Comparison of ENCODE assay signal across 10 cellular contexts in genomic region chr22:29343313-29343805, GRCh38. TPM values are rescaled to one million over a fixed set of nuclear protein-coding genes. Genes with fewer than 3 reads are reported as not detected.
DNase-seq lines count a peak whose midpoint lies in the region; TF ChIP-seq lines count a peak whose summit lies in the region.
"Had no signal": no experiment of that assay in that cellular context is flagged by ENCODE, and none has a peak within 500 bp of the region (broad histone marks: within the 10 kb centered on the region; RNA-seq: fewer than 3 reads in every experiment).

No MANE protein-coding gene starts in this region.

- no peaks in the 10 kb centered on the region for H3K27me3 ChIP-seq in sigmoid colon
- H3K27me3 ChIP-seq in A673 (replicated peaks; ENCODE audit: insufficient read depth, low read depth, low read length, poor library complexity), result no peaks in the 10 kb centered on the region

- H3K36me3 ChIP-seq in sigmoid colon (peaks cover 22 to 62% (median 45%) of the 10 kb centered on the region in 4 donors), A673 (ENCODE audit: insufficient read depth, low read length, poor library complexity, severe bottlenecking) (peaks cover 15% of the 10 kb centered on the region)

- no peak for TF ChIP-seq POLR2A in sigmoid colon (IDR thresholded peaks at IDR 0.05)

- WGBS in sigmoid colon, 2 donors, result 72 to 75% methylated on average over 7 of the region's 7 CpGs

- no peak for TF ChIP-seq EP300 in sigmoid colon (IDR thresholded peaks at IDR 0.05)

- H3K4me3 ChIP-seq in sigmoid colon (no peak overlapping the region), A673 (ENCODE audit: low read depth, low read length, poor library complexity, severe bottlenecking) (no peak overlapping the region)

- H3K9me3 ChIP-seq in sigmoid colon, result no peaks in the 10 kb centered on the region
- H3K9me3 ChIP-seq in A673 (ENCODE audit: low read depth, low read length, poor library complexity, severe bottlenecking), result no peaks in the 10 kb centered on the region

- H3K27ac ChIP-seq in sigmoid colon, result peak overlapping the region; percentile 63 to 79 (median 73)
- no peak overlapping the region for H3K27ac ChIP-seq in A673 (ENCODE audit: low read depth, low read length, poor library complexity, severe bottlenecking)

- CTCF ChIA-PET in A673 (lab: Charles Lee), result no interaction called here

- POLR2A ChIA-PET in A673 (lab: Charles Lee; ENCODE audit: low non-redundant PET), result no interaction called here

- no peak for TF ChIP-seq CTCF in sigmoid colon (IDR thresholded peaks at IDR 0.05)
- no peak for TF ChIP-seq CTCF in A673 (conservative IDR thresholded peaks at IDR 0.05; ENCODE audit: low read depth, low read length)

- DNase-seq in DMS153 treated with DMSO at 0.1 percent for 48 hours (lab: John Stamatoyannopoulos, UW; ENCODE audit: unreplicated experiment) (peak; percentile 5), DMS153 (lab: John Stamatoyannopoulos, UW) (no peak), NCI-H69 (lab: John Stamatoyannopoulos, UW) (peak; percentile 75), fibroblast of peridontal ligament (ENCODE audit: extremely low read depth) (peak; percentile 29), sigmoid colon (peak; percentile 78), A673 (ENCODE audit: low spot score) (no peak), NCI-H128 (lab: John Stamatoyannopoulos, UW; ENCODE audit: unreplicated experiment) (no peak)
- no peak for DNase-seq in stimulated activated CD4-positive, alpha-beta T cell treated with anti-CD3 and anti-CD28 coated beads, Interleukin-12 subunit alpha, Interleukin-12 subunit beta, amount 100 ng/mL, for 4 hours
- DNase-seq: activated T-cell treated with anti-CD3 and anti-CD28 coated beads, Interleukin-2, amount 50 U/mL, for 4 hours; NCI-H1048 had no signal

- intact Hi-C loops in sigmoid colon (cut with DNase I), result no loop called here
- intact Hi-C loops in A673 (cut with micrococcal nuclease; ENCODE audit: unreplicated experiment), result no loop called here

- BruUV-seq in A673 (replicated peaks; lab: Mats Ljungman, UMichigan), result no TSS peak

- H3K4me1 ChIP-seq in sigmoid colon (peaks cover 0 to 51% (median 47%) of the 10 kb centered on the region in 4 donors), A673 (ENCODE audit: insufficient read depth, low read length, poor library complexity, severe bottlenecking) (no peaks in the 10 kb centered on the region)

RNA-seq across cellular contexts. Expression of gene RASL10A, which starts 27.9 kb away (rescaled TPM):
- 1 to 10 TPM in 2 of 4 donors, under 1 TPM in 2; 0.33 to 1.7 (median 0.92) TPM for total RNA-seq in sigmoid colon
- polyA plus RNA-seq in sigmoid colon, result 1 to 10 TPM in 1 of 3 donors, not detected in 2; 3.0 TPM
- total RNA-seq in A673 (2021), result 0.68 TPM in 1 of 2 replicates, not detected in the other

RNA-seq across cellular contexts. Expression of gene GAS2L1, which starts 36.9 kb away (rescaled TPM):
- total RNA-seq in sigmoid colon (10 to 100 TPM; 14.0 to 25.2 (median 19.3) TPM), A673 (2021) (22.7 TPM in 2 replicates)
- 10 to 100 TPM; 12.0 to 27.5 (median 23.8) TPM for polyA plus RNA-seq in sigmoid colon

RNA-seq across cellular contexts. Expression of gene AP1B1, which starts 45.0 kb away (rescaled TPM):
- total RNA-seq in sigmoid colon (10 to 100 TPM; 33.1 to 55.1 (median 41.4) TPM), A673 (2021) (68.1 and 75.2 TPM in 2 replicates)
- polyA plus RNA-seq in sigmoid colon, result 10 to 100 TPM; 36.6 to 83.2 (median 52.9) TPM

Comparison
In these comparisons a context has a peak if more than half of its experiments do, and no peak if none do; other contexts are left out.
1. DNase-seq: peak in DMS153 treated with DMSO at 0.1 percent for 48 hours (single experiment), NCI-H69 (single experiment), fibroblast of peridontal ligament (single experiment) and sigmoid colon (single experiment); none in DMS153 (single experiment), A673 (single experiment), stimulated activated CD4-positive, alpha-beta T cell treated with anti-CD3 and anti-CD28 coated beads, Interleukin-12 subunit alpha, Interleukin-12 subunit beta, amount 100 ng/mL, for 4 hours (single experiment) and NCI-H128 (single experiment).